Comparison of ENCODE assay signal across 22 cellular contexts in the genomic region with DNA sequence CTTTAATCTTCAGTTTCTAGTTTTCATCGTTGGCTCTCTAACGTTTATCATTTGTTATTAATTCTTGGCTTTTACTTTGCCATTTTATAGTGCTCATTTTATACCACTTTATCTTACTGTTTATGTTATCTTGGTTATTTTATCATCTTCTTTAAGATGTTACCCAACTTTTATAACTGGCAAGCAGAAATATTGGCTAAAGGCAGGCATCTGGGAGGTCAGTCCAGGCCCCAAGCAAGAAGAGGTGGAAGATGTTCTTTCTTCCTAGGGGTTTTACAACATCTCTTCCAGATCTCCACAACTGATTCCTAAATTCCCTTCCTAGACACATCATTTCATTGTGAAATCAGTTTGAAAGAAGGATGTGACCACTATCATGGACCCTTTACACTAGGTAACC.
"Had no signal": no experiment of that assay in that cellular context is flagged by ENCODE, and none has a peak within 500 bp of the region (broad histone marks: within the 10 kb centered on the region; RNA-seq: fewer than 3 reads in every experiment).

No MANE protein-coding gene starts in this region.

- H3K4me1 ChIP-seq: heart right ventricle, psoas muscle, right atrium auricular region, thyroid gland had no signal

- ATAC-seq: heart right ventricle; natural killer cell; psoas muscle; stimulated activated naive CD8-positive, alpha-beta T cell treated with anti-CD3 and anti-CD28 coated beads, Interleukin-15, Interleukin-2, amounts not matched to agents 100 U/mL and 50 U/mL, for 24 hours had no signal

- H3K9me3 Mint-ChIP-seq: activated CD4-positive, alpha-beta memory T cell treated with anti-CD3 and anti-CD28 coated beads for 36 hours; activated naive CD4-positive, alpha-beta T cell treated with anti-CD3 and anti-CD28 coated beads, Interleukin-2, amount 10 ng/mL, durations not matched to agents 7 days and 5 days; dendritic cell treated with granulocyte-macrophage colony-stimulating factor and Interleukin-4, amounts not matched to agents 40 ng/mL and 50 ng/mL, for 4 days; mesothelial cell of epicardium; T-helper 1 cell treated with Interleukin-12 subunit alpha and Interleukin-12 subunit beta and Interleukin-4 antibody, amounts not matched to agents 30 μg/mL and 1 μg/mL, for 36 hours had no signal

- FAIRE-seq: kidney had no signal

- H3K27ac Mint-ChIP-seq: activated CD4-positive, alpha-beta memory T cell treated with anti-CD3 and anti-CD28 coated beads for 36 hours; activated naive CD4-positive, alpha-beta T cell treated with anti-CD3 and anti-CD28 coated beads, Interleukin-2, amount 10 ng/mL, durations not matched to agents 7 days and 5 days; dendritic cell treated with granulocyte-macrophage colony-stimulating factor and Interleukin-4, amounts not matched to agents 40 ng/mL and 50 ng/mL, for 4 days; natural killer cell; T-helper 1 cell treated with Interleukin-12 subunit alpha and Interleukin-12 subunit beta and Interleukin-4 antibody, amounts not matched to agents 30 μg/mL and 1 μg/mL, for 36 hours had no signal

- DNase-seq: activated CD4-positive, alpha-beta memory T cell treated with anti-CD3 and anti-CD28 coated beads for 36 hours; activated CD4-positive, alpha-beta T cell treated with anti-CD3 and anti-CD28 coated beads for 48 hours; activated CD4-positive, CD25-positive, alpha-beta regulatory T cell; activated effector memory CD4-positive, alpha-beta T cell treated with anti-CD3 and anti-CD28 coated beads, Interleukin-2, amount 50 U/mL, for 16 hours; activated naive CD4-positive, alpha-beta T cell treated with anti-CD3 and anti-CD28 coated beads, Interleukin-2, amount 10 ng/mL, durations not matched to agents 7 days and 5 days; activated T-cell treated with anti-CD3 and anti-CD28 coated beads for 4 hours; effector CD4-positive, alpha-beta T cell; heart right ventricle; kidney; natural killer cell; ovary; psoas muscle; stimulated activated CD4-positive, alpha-beta T cell treated with anti-CD3 and anti-CD28 coated beads, Interleukin-12 subunit alpha, Interleukin-12 subunit beta, amount 100 ng/mL, for 4 hours; stimulated activated CD4-positive, alpha-beta T cell treated with anti-CD3 and anti-CD28 coated beads, Interleukin-4, amount 100 ng/mL, for 4 hours; stimulated activated naive CD8-positive, alpha-beta T cell treated with anti-CD3 and anti-CD28 coated beads, Interleukin-15, Interleukin-2, amounts not matched to agents 100 U/mL and 50 U/mL, for 24 hours; T1000; thyroid gland had no signal

- H3K27me3 ChIP-seq: cardiac muscle cell, heart right ventricle, ovary, right atrium auricular region, thyroid gland had no signal

- H3K4me3 ChIP-seq: cardiac muscle cell, heart right ventricle, ovary, psoas muscle, right atrium auricular region, thyroid gland had no signal

- H3K27me3 Mint-ChIP-seq: activated CD4-positive, alpha-beta memory T cell treated with anti-CD3 and anti-CD28 coated beads for 36 hours; activated naive CD4-positive, alpha-beta T cell treated with anti-CD3 and anti-CD28 coated beads, Interleukin-2, amount 10 ng/mL, durations not matched to agents 7 days and 5 days; dendritic cell treated with granulocyte-macrophage colony-stimulating factor and Interleukin-4, amounts not matched to agents 40 ng/mL and 50 ng/mL, for 4 days had no signal

- H3K27ac ChIP-seq: cardiac muscle cell, heart right ventricle, psoas muscle, right atrium auricular region, thyroid gland had no signal

- H3K4me1 Mint-ChIP-seq: activated naive CD4-positive, alpha-beta T cell treated with anti-CD3 and anti-CD28 coated beads, Interleukin-2, amount 10 ng/mL, durations not matched to agents 7 days and 5 days; natural killer cell had no signal

- H3K4me3 Mint-ChIP-seq: activated CD4-positive, alpha-beta memory T cell treated with anti-CD3 and anti-CD28 coated beads for 36 hours; activated naive CD4-positive, alpha-beta T cell treated with anti-CD3 and anti-CD28 coated beads, Interleukin-2, amount 10 ng/mL, durations not matched to agents 7 days and 5 days; dendritic cell treated with granulocyte-macrophage colony-stimulating factor and Interleukin-4, amounts not matched to agents 40 ng/mL and 50 ng/mL, for 4 days; mesothelial cell of epicardium; natural killer cell; T-helper 1 cell treated with Interleukin-12 subunit alpha and Interleukin-12 subunit beta and Interleukin-4 antibody, amounts not matched to agents 30 μg/mL and 1 μg/mL, for 36 hours had no signal

- H3K36me3 Mint-ChIP-seq: activated CD4-positive, alpha-beta memory T cell treated with anti-CD3 and anti-CD28 coated beads for 36 hours; activated naive CD4-positive, alpha-beta T cell treated with anti-CD3 and anti-CD28 coated beads, Interleukin-2, amount 10 ng/mL, durations not matched to agents 7 days and 5 days; mesothelial cell of epicardium; natural killer cell had no signal

- H3K36me3 ChIP-seq: cardiac muscle cell, heart right ventricle, ovary, right atrium auricular region, thyroid gland had no signal

- H3K9me3 ChIP-seq: heart right ventricle, ovary, psoas muscle, right atrium auricular region, thyroid gland had no signal
